Comparison of ENCODE assay signal across 9 cellular contexts in the genomic region with DNA sequence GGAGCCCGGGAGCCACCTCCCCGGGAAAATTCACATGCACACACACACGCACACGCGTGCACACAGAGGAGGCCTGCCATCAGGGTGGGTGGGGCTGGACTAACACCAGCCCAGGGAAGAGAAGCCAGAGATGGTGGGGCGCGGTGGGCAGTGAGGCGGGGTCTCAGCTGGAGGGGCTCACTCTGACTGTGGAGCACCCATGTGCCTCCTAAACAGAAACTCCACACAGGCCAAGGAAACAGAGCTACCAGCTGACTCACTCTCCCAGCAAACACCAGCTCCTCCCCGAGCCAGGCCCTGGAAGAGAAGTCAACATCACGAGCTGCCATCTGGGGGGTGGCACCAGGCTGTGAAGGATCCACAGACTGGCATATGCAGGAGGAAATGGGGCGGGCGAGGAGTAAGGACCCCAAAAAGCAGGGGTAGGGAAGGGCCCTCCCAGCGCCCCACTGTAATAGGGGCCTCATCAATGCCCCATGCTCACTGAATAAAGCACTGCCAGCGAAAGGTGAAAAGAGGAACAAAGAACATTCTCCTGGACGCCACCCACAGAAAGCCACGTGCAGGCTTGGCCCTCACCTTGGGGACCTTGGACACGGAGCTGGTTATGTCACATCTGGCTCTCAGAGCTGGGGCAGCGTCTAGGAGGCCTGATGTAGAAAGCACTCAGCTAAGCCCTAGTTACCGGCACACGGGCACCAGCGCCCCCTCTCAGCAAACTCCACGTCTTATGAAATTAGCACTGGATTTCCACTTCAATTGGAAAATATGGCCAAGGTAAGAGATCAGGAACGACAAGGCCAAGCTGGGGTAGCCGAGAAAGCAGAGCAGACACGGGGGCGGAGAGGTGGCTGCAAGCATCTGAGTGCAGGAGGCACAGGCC. TPM values are rescaled to one million over a fixed set of nuclear protein-coding genes. Genes with fewer than 3 reads are reported as not detected.
A peak's percentile ranks its signal among the peaks of the same experiment; 100 is the strongest.
DNase-seq lines count a peak whose midpoint lies in the region; TF ChIP-seq lines count a peak whose summit lies in the region.
"Had no signal": no experiment of that assay in that cellular context is flagged by ENCODE, and none has a peak within 500 bp of the region (broad histone marks: within the 10 kb centered on the region; RNA-seq: fewer than 3 reads in every experiment).

No MANE protein-coding gene starts in this region.

- H3K27me3 ChIP-seq in HUES64 (ENCODE audit: insufficient read depth, low read length) (no peaks in the 10 kb centered on the region), hepatocyte (no peaks in the 10 kb centered on the region)

- TF ChIP-seq CTCF in hepatocyte (IDR thresholded peaks at IDR 0.05; ENCODE audit: poor library complexity): peak; percentile 36
- TF ChIP-seq CTCF in retinal pigment epithelial cell (conservative IDR thresholded peaks at IDR 0.05; ENCODE audit: low read depth, low read length): peak; percentile 50

- H4K20me1 ChIP-seq in hepatocyte (ENCODE audit: insufficient read depth, poor library complexity, severe bottlenecking): no peaks in the 10 kb centered on the region

- no peak overlapping the region for H2AFZ ChIP-seq in hepatocyte

- no peaks in the 10 kb centered on the region for H3K79me2 ChIP-seq in hepatocyte

- peak; percentile 22 for DNase-seq in NCI-H82 (lab: John Stamatoyannopoulos, UW)
- no peak for DNase-seq in NCI-H82 treated with DMSO at 0.1 percent for 48 hours (lab: John Stamatoyannopoulos, UW; ENCODE audit: unreplicated experiment)
- DNase-seq in hepatocyte (ENCODE audit: low spot score): peak; percentile 76
- DNase-seq in retinal pigment epithelial cell (ENCODE audit: low read depth): peak; percentile 86
- DNase-seq in activated gamma-delta T cell treated with Interleukin-2 at 50 U/mL for 16 hours: no peak
- DNase-seq in activated naive CD4-positive, alpha-beta T cell treated with Interleukin-2 at 50 U/mL for 16 hours: no peak
- DNase-seq: CD4-positive, CD25-positive, alpha-beta regulatory T cell had no signal

- peaks cover 46% of the 10 kb centered on the region for H3K4me1 ChIP-seq in HUES64 (ENCODE audit: insufficient read depth, low read length)
- peaks cover 67% of the 10 kb centered on the region for H3K4me1 ChIP-seq in hepatocyte (ENCODE audit: insufficient read depth)

- H3K4me3 ChIP-seq in HUES64 (ENCODE audit: low read length): peak overlapping the region; percentile 44
- no peak overlapping the region for H3K4me3 ChIP-seq in hepatocyte
- H3K4me3 ChIP-seq in retinal pigment epithelial cell (ENCODE audit: low read length): peak overlapping the region; percentile 46

- no peaks in the 10 kb centered on the region for H3K9me2 ChIP-seq in hepatocyte (replicated peaks; ENCODE audit: insufficient read depth)

- H3K9me3 ChIP-seq in HUES64 (ENCODE audit: insufficient read depth, low read depth, low read length) (no peaks in the 10 kb centered on the region), hepatocyte (ENCODE audit: low read depth) (no peaks in the 10 kb centered on the region)

- H3K36me3 ChIP-seq in HUES64 (ENCODE audit: insufficient read depth, low read length): no peaks in the 10 kb centered on the region
- no peaks in the 10 kb centered on the region for H3K36me3 ChIP-seq in hepatocyte (replicated peaks; ENCODE audit: insufficient read depth, low read depth)

- H3K4me2 ChIP-seq in hepatocyte: peak overlapping the region; percentile 70

- WGBS in HUES64: 50% methylated on average over 26 of the region's 26 CpGs
- WGBS in hepatocyte (ENCODE audit: low lambda C conversion rate, missing lambda C conversion rate): 57% methylated on average over 24 of the region's 26 CpGs

- H3K27ac ChIP-seq in HUES64 (ENCODE audit: low read depth, low read length): peak overlapping the region; percentile 92
- H3K27ac ChIP-seq in angular gyrus (ENCODE audit: low read depth, low read length): peak overlapping the region; percentile 99
- H3K27ac ChIP-seq in hepatocyte: peak overlapping the region; percentile 95

- peak overlapping the region; percentile 33 for H3K9ac ChIP-seq in HUES64 (ENCODE audit: low read depth, low read length)

RNA-seq across cellular contexts. Expression of a gene that starts 8.4 kb away (rescaled TPM):
- polyA plus RNA-seq in HUES64 (2013, experiment 1 of 2): 37.2 TPM
- 32.2 TPM for polyA plus RNA-seq in HUES64 (2013, experiment 2 of 2)
- total RNA-seq in hepatocyte: 24.2 and 31.6 TPM in 2 replicates
- 23.8 and 34.0 TPM in 2 replicates for polyA plus RNA-seq in hepatocyte

RNA-seq across cellular contexts. Expression of a gene that starts 43.0 kb away (rescaled TPM):
- 5.6 TPM for polyA plus RNA-seq in HUES64 (2013, experiment 1 of 2)
- polyA plus RNA-seq in HUES64 (2013, experiment 2 of 2): 9.2 TPM
- 3.1 and 3.8 TPM in 2 replicates for total RNA-seq in hepatocyte
- polyA plus RNA-seq in hepatocyte: 5.1 and 7.6 TPM in 2 replicates

Comparison
In these comparisons a context has a peak if more than half of its experiments do, and no peak if none do; other contexts are left out.
1. DNase-seq: peak in NCI-H82 (single experiment), hepatocyte (single experiment) and retinal pigment epithelial cell (single experiment); none in NCI-H82 treated with DMSO at 0.1 percent for 48 hours (single experiment), activated gamma-delta T cell treated with Interleukin-2 at 50 U/mL for 16 hours (single experiment) and activated naive CD4-positive, alpha-beta T cell treated with Interleukin-2 at 50 U/mL for 16 hours (single experiment).
2. Peak in every context shown above with its lines, with median percentiles within 50 percentile points of each other: H3K27ac ChIP-seq.